ENCODE assay signal across 20 cellular contexts in the genomic region with DNA sequence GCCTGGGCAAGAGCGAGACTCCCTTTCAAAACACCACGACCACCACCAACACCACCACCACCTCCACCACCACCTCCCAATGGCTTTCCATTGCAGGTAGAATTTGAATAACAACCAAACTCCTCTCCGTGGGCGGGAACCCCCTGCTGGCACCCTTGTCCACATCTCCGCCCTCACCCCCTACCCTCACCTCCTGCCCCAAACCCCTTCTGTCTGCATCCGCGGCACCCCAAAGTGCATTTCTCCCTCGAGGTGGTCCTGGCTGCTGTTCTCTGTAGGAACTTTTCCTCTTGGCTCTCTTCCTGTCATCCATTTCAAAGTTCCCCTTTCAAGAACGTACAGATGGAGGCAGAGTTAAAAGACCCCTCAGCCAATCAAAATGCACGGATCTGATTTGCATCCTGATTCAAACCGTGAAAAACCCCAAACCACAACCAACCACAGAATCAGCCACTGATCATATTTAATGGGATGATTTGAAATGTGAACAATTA. TPM values are rescaled to one million over a fixed set of nuclear protein-coding genes. Genes with fewer than 3 reads are reported as not detected.
DNase-seq lines count a peak whose midpoint lies in the region; ATAC-seq, FAIRE-seq and TF ChIP-seq lines count a peak whose summit lies in the region.
"Had no signal": no experiment of that assay in that cellular context is flagged by ENCODE, and none has a peak within 500 bp of the region (broad histone marks: within the 10 kb centered on the region; RNA-seq: fewer than 3 reads in every experiment).

No MANE protein-coding gene starts in this region.

- peak overlapping the region; percentile 26; the same call in 1 of the 2 replicates for H4K8ac ChIP-seq in H1 (ENCODE audit: extremely low read depth, insufficient read depth, low read length)

- peak overlapping the region; percentile 35 for H3K4me3 Mint-ChIP-seq in nephron progenitor cell
- no peak overlapping the region for H3K4me3 Mint-ChIP-seq in natural killer cell treated with Interleukin-12 subunit alpha and Interleukin-12 subunit beta and Interleukin-15 and Interleukin-18, amount 100 ng/mL, for 72 hours
- H3K4me3 Mint-ChIP-seq: activated naive CD8-positive, alpha-beta T cell treated with anti-CD3 and anti-CD28 coated beads, Interleukin-2, amount 50 U/mL, for 24 hours; activated T-helper 17 cell treated with anti-CD3 and anti-CD28 coated beads, Interleukin-2, amount 50 U/mL, for 72 hours; brain; CD4-positive, alpha-beta T cell had no signal

- no peak overlapping the region for H2AFZ ChIP-seq in KMS-11 (ENCODE audit: low read depth)
- no peak overlapping the region for H2AFZ ChIP-seq in H1 (ENCODE audit: low read length)

- H3K27ac Mint-ChIP-seq in nephron progenitor cell: no peak overlapping the region
- H3K27ac Mint-ChIP-seq in natural killer cell treated with Interleukin-12 subunit alpha and Interleukin-12 subunit beta and Interleukin-15 and Interleukin-18, amount 100 ng/mL, for 72 hours: no peak overlapping the region
- H3K27ac Mint-ChIP-seq: activated naive CD8-positive, alpha-beta T cell treated with anti-CD3 and anti-CD28 coated beads, Interleukin-2, amount 50 U/mL, for 24 hours; activated T-helper 17 cell treated with anti-CD3 and anti-CD28 coated beads, Interleukin-2, amount 50 U/mL, for 72 hours; brain; CD4-positive, alpha-beta T cell had no signal

- H3K4me1 Mint-ChIP-seq in nephron progenitor cell: peaks cover 11% of the 10 kb centered on the region
- H3K4me1 Mint-ChIP-seq in natural killer cell treated with Interleukin-12 subunit alpha and Interleukin-12 subunit beta and Interleukin-15 and Interleukin-18, amount 100 ng/mL, for 72 hours (ENCODE audit: low read depth in 2 of 2): peaks cover 6 to 7% of the 10 kb centered on the region in 2 donors

- peak overlapping the region; percentile 87 for H3K18ac ChIP-seq in H1 (ENCODE audit: extremely low read depth, low read length)

- peak overlapping the region; percentile 96; the same call in 1 of the 2 replicates for H2BK5ac ChIP-seq in H1 (ENCODE audit: low read depth, low read length)

- DNase-seq in GM12865 (ENCODE audit: low read depth) (peak; percentile 74), H1 (ENCODE audit: low read depth in 1 of 2, low spot score in 2 of 2) (peak in 1 of 2 experiments; percentile 81), nephron progenitor cell (no peak), substantia nigra (lab: John Stamatoyannopoulos, UW) (no peak)
- no peak for DNase-seq in natural killer cell treated with Interleukin-12 subunit alpha and Interleukin-12 subunit beta and Interleukin-15 and Interleukin-18, amount 100 ng/mL, for 72 hours (ENCODE audit: low spot score)
- DNase-seq: NCI-H1930 had no signal

- POLR2A ChIA-PET in H1 (lab: Charles Lee; ENCODE audit: partially characterized antibody): interaction anchor here (0.5 to 1.5 kb wide), 9 partner anchors 9 to 483 kb away, joined by 3 to 5 read pairs (median 3); a partner anchor contains a TSS

- no peaks in the 10 kb centered on the region for H3K9me3 ChIP-seq in H1 (ENCODE audit: insufficient read depth in 2 of 2, low read depth in 1 of 2, low read length in 1 of 2)
- H3K9me3 ChIP-seq: mucosa of descending colon, vagina had no signal

- H4K20me1 ChIP-seq in KMS-11 (ENCODE audit: insufficient read depth) (no peaks in the 10 kb centered on the region), H1 (replicated peaks in 1 of 2; ENCODE audit: control insufficient read depth in 1 of 2, insufficient read depth in 2 of 2, low read length in 2 of 2) (no peaks in the 10 kb centered on the region)

- TF ChIP-seq EP300 in H1 (IDR thresholded peaks at IDR 0.05; ENCODE audit: borderline replicate concordance in 1 of 2, low read depth in 2 of 2, low read length in 2 of 2): peak in 1 of 2 experiments; percentile 38; a peak in 1 of 3 replicates

- H3K23ac ChIP-seq in H1 (ENCODE audit: insufficient read length): no peak overlapping the region

- peak overlapping the region; percentile 87; the same call in 1 of the 2 replicates for H2BK12ac ChIP-seq in H1 (ENCODE audit: low read depth, low read length)

- H3K56ac ChIP-seq in H1 (replicated peaks; ENCODE audit: insufficient read length, low read depth, low read length): no peak overlapping the region

- H3K4ac ChIP-seq in H1 (replicated peaks; ENCODE audit: insufficient read length, low read depth, low read length): no peak overlapping the region

- no peaks in the 10 kb centered on the region for H3K79me2 ChIP-seq in KMS-11 (ENCODE audit: insufficient read depth, low read depth)
- H3K79me2 ChIP-seq in H1 (ENCODE audit: control insufficient read depth in 1 of 2, insufficient read depth in 2 of 2, low read length in 2 of 2): no peaks in the 10 kb centered on the region

- H3K23me2 ChIP-seq in H1 (ENCODE audit: low read depth, low read length): peaks cover 8% of the 10 kb centered on the region

- no peaks in the 10 kb centered on the region for H3K36me3 Mint-ChIP-seq in nephron progenitor cell (ENCODE audit: low read depth)
- no peaks in the 10 kb centered on the region for H3K36me3 Mint-ChIP-seq in natural killer cell treated with Interleukin-12 subunit alpha and Interleukin-12 subunit beta and Interleukin-15 and Interleukin-18, amount 100 ng/mL, for 72 hours
- H3K36me3 Mint-ChIP-seq: brain had no signal

- 9% methylated on average over 10 of the region's 11 CpGs; no CpG with 5 or more reads in 1 of the 2 experiments for WGBS in H1 (ENCODE audit: extremely low coverage in 1 of 2, insufficient coverage in 1 of 2, insufficient read length in 1 of 2, insufficient replicate concordance in 2 of 2, low coverage in 1 of 2, low lambda C conversion rate in 2 of 2, missing lambda C conversion rate in 1 of 2), 2 experiments

- peak overlapping the region; percentile 38 for H2BK120ac ChIP-seq in H1 (replicated peaks; ENCODE audit: low read depth, low read length)

- no peak for TF ChIP-seq CTCF in GM12865 (IDR thresholded peaks at IDR 0.05; ENCODE audit: insufficient read depth, low read depth, low read length, missing control alignments)
- TF ChIP-seq CTCF in KMS-11 (conservative IDR thresholded peaks at IDR 0.05; ENCODE audit: low read depth, low read length): no peak
- no peak for TF ChIP-seq CTCF in H1 (IDR thresholded peaks at IDR 0.05; ENCODE audit: control extremely low read depth in 1 of 3, insufficient read depth in 1 of 3, low read depth in 1 of 3, low read length in 3 of 3)
- no peak for TF ChIP-seq CTCF in nephron progenitor cell (IDR thresholded peaks at IDR 0.05)

- H3K27me3 ChIP-seq in KMS-11 (ENCODE audit: insufficient read depth, low read depth): no peaks in the 10 kb centered on the region
- H3K27me3 ChIP-seq in H1 (replicated peaks in 1 of 4; ENCODE audit: control insufficient read depth in 3 of 4, extremely low read depth in 1 of 4, insufficient read depth in 3 of 4, low read length in 3 of 4): no peaks in the 10 kb centered on the region
- H3K27me3 ChIP-seq: vagina had no signal

- H3K27me3 Mint-ChIP-seq in nephron progenitor cell (ENCODE audit: low read depth, poor library complexity): peaks cover 52% of the 10 kb centered on the region
- H3K27me3 Mint-ChIP-seq in natural killer cell treated with Interleukin-12 subunit alpha and Interleukin-12 subunit beta and Interleukin-15 and Interleukin-18, amount 100 ng/mL, for 72 hours: peaks cover 0 to 6% of the 10 kb centered on the region in 2 donors

- H4K5ac ChIP-seq in H1 (ENCODE audit: insufficient read length, low read depth, low read length): peak overlapping the region; percentile 96

- no peak overlapping the region for H2AK5ac ChIP-seq in H1 (ENCODE audit: low read depth, low read length)

- no peak overlapping the region for H2BK15ac ChIP-seq in H1 (ENCODE audit: low read length)

- TF ChIP-seq POLR2A in H1 (IDR thresholded peaks at IDR 0.05; ENCODE audit: control extremely low read depth in 1 of 2, low read depth in 2 of 2, low read length in 2 of 2): peak in 1 of 2 experiments; percentile 62; a peak in 1 of 3 replicates

- no peak for ATAC-seq in HG03469 (IDR thresholded peaks at IDR 0.05; ENCODE audit: unreplicated experiment)
- no peak for ATAC-seq in GM18502 (IDR thresholded peaks at IDR 0.05; ENCODE audit: poor library complexity, unreplicated experiment)
- no peak for ATAC-seq in natural killer cell treated with Interleukin-12 subunit alpha and Interleukin-12 subunit beta and Interleukin-15 and Interleukin-18, amount 100 ng/mL, for 72 hours
- ATAC-seq: activated naive CD8-positive, alpha-beta T cell treated with anti-CD3 and anti-CD28 coated beads, Interleukin-2, amount 50 U/mL, for 24 hours had no signal

- peak overlapping the region; percentile 72; the same call in 1 of the 2 replicates for H2BK20ac ChIP-seq in H1 (ENCODE audit: low read length)

- FAIRE-seq in H1 (lab: Jason Lieb, UNC): peak; percentile 52
- FAIRE-seq: TTC549 had no signal

- no peak overlapping the region for H3K14ac ChIP-seq in H1 (ENCODE audit: insufficient read length)

- CTCF ChIA-PET in H1 (lab: Charles Lee; ENCODE audit: partially characterized antibody): interaction anchor here (0.7 to 3.0 kb wide), 53 partner anchors 9 to 867 kb away, joined by 3 to 53 read pairs (median 4); a partner anchor contains a TSS

- H3K4me2 ChIP-seq in KMS-11: peak overlapping the region; percentile 56
- peak overlapping the region; percentile 56 to 59 for H3K4me2 ChIP-seq in H1 (ENCODE audit: insufficient read depth in 1 of 2, low read depth in 2 of 2, low read length in 2 of 2)

- TF ChIP-seq RAD21 in H1 (IDR thresholded peaks at IDR 0.05 in 1 of 2, conservative IDR thresholded peaks at IDR 0.05 in 1 of 2; ENCODE audit: low read depth in 2 of 2, low read length in 2 of 2): no peak

- H3K9ac ChIP-seq in KMS-11: no peak overlapping the region
- no peak overlapping the region; a peak in 1 of 7 replicates for H3K9ac ChIP-seq in H1 (replicated peaks in 1 of 4; ENCODE audit: extremely low read depth in 1 of 4, low read depth in 3 of 4, low read length in 3 of 4)

- no peaks in the 10 kb centered on the region for H3K9me3 Mint-ChIP-seq in nephron progenitor cell
- no peaks in the 10 kb centered on the region for H3K9me3 Mint-ChIP-seq in natural killer cell treated with Interleukin-12 subunit alpha and Interleukin-12 subunit beta and Interleukin-15 and Interleukin-18, amount 100 ng/mL, for 72 hours
- H3K9me3 Mint-ChIP-seq: activated naive CD8-positive, alpha-beta T cell treated with anti-CD3 and anti-CD28 coated beads, Interleukin-2, amount 50 U/mL, for 24 hours; CD4-positive, alpha-beta T cell had no signal

- H3K4me3 ChIP-seq in GM12865 (ENCODE audit: low read depth, low read length) (no peak overlapping the region), KMS-11 (IDR thresholded peaks at IDR 0.05; ENCODE audit: insufficient read depth, low read depth, low read length) (no peak overlapping the region), H1 (ENCODE audit: extremely low read depth in 1 of 4, insufficient read depth in 2 of 4, low read depth in 3 of 4, low read length in 4 of 4) (peak overlapping the region in 2 of 4 experiments; percentile 14 to 52; a peak in 3 of 8 replicates)
- H3K4me3 ChIP-seq: coronary artery, mucosa of descending colon, vagina had no signal

- peak overlapping the region; percentile 57 for H4K91ac ChIP-seq in H1 (replicated peaks; ENCODE audit: insufficient read length, low read length)

- H3K4me1 ChIP-seq in KMS-11 (ENCODE audit: low read depth, poor library complexity, severe bottlenecking) (peaks cover 14% of the 10 kb centered on the region), H1 (replicated peaks in 1 of 4; ENCODE audit: control insufficient read depth in 3 of 4, insufficient read depth in 4 of 4, low read length in 3 of 4) (peaks cover 0 to 7% (median 5%) of the 10 kb centered on the region in 4 experiments; a peak in 5 of 7 replicates)

- no peaks in the 10 kb centered on the region for H3K79me1 ChIP-seq in H1 (ENCODE audit: low read depth, low read length)

- H3K36me3 ChIP-seq in KMS-11 (ENCODE audit: insufficient read depth) (no peaks in the 10 kb centered on the region), H1 (ENCODE audit: control insufficient read depth in 2 of 4, insufficient read depth in 4 of 4, low read length in 3 of 4) (no peaks in the 10 kb centered on the region)
- H3K36me3 ChIP-seq: vagina had no signal

- H3K27ac ChIP-seq in KMS-11: no peak overlapping the region
- H3K27ac ChIP-seq in H1 (ENCODE audit: low read depth, low read length): peak overlapping the region; percentile 50; the same call in 1 of the 2 replicates
- H3K27ac ChIP-seq in substantia nigra (ENCODE audit: low read depth, low read length, poor library complexity, severe bottlenecking): no peak overlapping the region
- H3K27ac ChIP-seq: coronary artery, vagina had no signal

RNA-seq across cellular contexts. Expression of a gene that starts 3.8 kb away (rescaled TPM):
- total RNA-seq in H1 (2021; fragmentation: NEBNext Ultra II Directional; extraction: Animal tissue kit (Norgen Biotek cat#: 25700)): 0.69 TPM in 1 of 2 replicates, not detected in the other
- 1.3 and 1.7 TPM in 2 replicates for polyA plus RNA-seq in H1 (2011; rRNA removed)
- 1.5 TPM for polyA plus RNA-seq in H1 (2011; cell fraction: cytosol; rRNA removed)
- 1.5 TPM for polyA plus RNA-seq in H1 (2011; cell fraction: nucleus; rRNA removed)
- 0.42 to 0.74 TPM (median 0.53 TPM) in 3 of 4 replicates, not detected in the other for polyA plus RNA-seq in H1 (2012, experiment 1 of 2)
- 0.42 TPM for polyA plus RNA-seq in H1 (2012, experiment 2 of 2)
- 0.28 TPM for polyA plus RNA-seq in H1 (2013, experiment 1 of 2)
- 0.15 TPM for polyA plus RNA-seq in H1 (2013, experiment 2 of 2)
- polyA minus RNA-seq in H1 (2011; rRNA and poly(A)+ RNA removed): 0.27 TPM in 1 of 2 replicates, not detected in the other
- polyA minus RNA-seq in H1 (2011; cell fraction: cytosol; rRNA and poly(A)+ RNA removed): not detected
- polyA minus RNA-seq in H1 (2011; cell fraction: nucleus; rRNA and poly(A)+ RNA removed): not detected
- total RNA-seq in natural killer cell treated with Interleukin-12 subunit alpha and Interleukin-12 subunit beta and Interleukin-15 and Interleukin-18, amount 100 ng/mL, for 72 hours: 1 to 10 TPM in 1 of 2 donors, under 1 TPM in 1; 0.76 to 2.6 TPM
- total RNA-seq: vagina had no signal

RNA-seq across cellular contexts. Expression of a gene that starts 22.3 kb away (rescaled TPM):
- not detected in 2 replicates for total RNA-seq in H1 (2021; fragmentation: NEBNext Ultra II Directional; extraction: Animal tissue kit (Norgen Biotek cat#: 25700))
- 0.21 and 0.38 TPM in 2 replicates for polyA plus RNA-seq in H1 (2011; rRNA removed)
- polyA plus RNA-seq in H1 (2011; cell fraction: cytosol; rRNA removed): 0.45 TPM
- 0.31 TPM for polyA plus RNA-seq in H1 (2011; cell fraction: nucleus; rRNA removed)
- polyA plus RNA-seq in H1 (2012, experiment 1 of 2): 0.13 to 0.24 TPM in 2 of 4 replicates, not detected in the others
- not detected for polyA plus RNA-seq in H1 (2012, experiment 2 of 2)
- not detected for polyA plus RNA-seq in H1 (2013, experiment 1 of 2)
- 0.06 TPM for polyA plus RNA-seq in H1 (2013, experiment 2 of 2)
- not detected in 2 replicates for polyA minus RNA-seq in H1 (2011; rRNA and poly(A)+ RNA removed)
- polyA minus RNA-seq in H1 (2011; cell fraction: cytosol; rRNA and poly(A)+ RNA removed): not detected
- not detected for polyA minus RNA-seq in H1 (2011; cell fraction: nucleus; rRNA and poly(A)+ RNA removed)
- not detected for total RNA-seq in natural killer cell treated with Interleukin-12 subunit alpha and Interleukin-12 subunit beta and Interleukin-15 and Interleukin-18, amount 100 ng/mL, for 72 hours
- total RNA-seq: activated T-helper 17 cell treated with anti-CD3 and anti-CD28 coated beads, Interleukin-2, amount 50 U/mL, for 72 hours; CD4-positive, alpha-beta T cell; IMR-90; vagina had no signal
- polyA plus RNA-seq: AG04450, IMR-90 had no signal

RNA-seq across cellular contexts. Expression of a gene that starts 45.7 kb away (rescaled TPM):
- total RNA-seq in H1 (2021; fragmentation: NEBNext Ultra II Directional; extraction: Animal tissue kit (Norgen Biotek cat#: 25700)): 0.47 and 0.63 TPM in 2 replicates
- polyA plus RNA-seq in H1 (2011; rRNA removed): 1.1 and 4.6 TPM in 2 replicates
- polyA plus RNA-seq in H1 (2011; cell fraction: cytosol; rRNA removed): 3.4 TPM
- polyA plus RNA-seq in H1 (2011; cell fraction: nucleus; rRNA removed): 4.2 TPM
- polyA plus RNA-seq in H1 (2012, experiment 1 of 2): 0.68 to 1.3 TPM (median 1.1 TPM) in 4 replicates
- polyA plus RNA-seq in H1 (2012, experiment 2 of 2): 0.93 TPM
- 0.08 TPM for polyA plus RNA-seq in H1 (2013, experiment 1 of 2)
- polyA plus RNA-seq in H1 (2013, experiment 2 of 2): 0.04 TPM
- polyA minus RNA-seq in H1 (2011; rRNA and poly(A)+ RNA removed): 0.32 and 2.3 TPM in 2 replicates
- polyA minus RNA-seq in H1 (2011; cell fraction: cytosol; rRNA and poly(A)+ RNA removed): 2.1 TPM
- 1.6 TPM for polyA minus RNA-seq in H1 (2011; cell fraction: nucleus; rRNA and poly(A)+ RNA removed)
- total RNA-seq in natural killer cell treated with Interleukin-12 subunit alpha and Interleukin-12 subunit beta and Interleukin-15 and Interleukin-18, amount 100 ng/mL, for 72 hours: not detected
- total RNA-seq: activated T-helper 17 cell treated with anti-CD3 and anti-CD28 coated beads, Interleukin-2, amount 50 U/mL, for 72 hours; CD4-positive, alpha-beta T cell; IMR-90; left cardiac atrium; mucosa of descending colon; vagina had no signal
- polyA plus RNA-seq: AG04450, IMR-90 had no signal
